In the genomic region with DNA sequence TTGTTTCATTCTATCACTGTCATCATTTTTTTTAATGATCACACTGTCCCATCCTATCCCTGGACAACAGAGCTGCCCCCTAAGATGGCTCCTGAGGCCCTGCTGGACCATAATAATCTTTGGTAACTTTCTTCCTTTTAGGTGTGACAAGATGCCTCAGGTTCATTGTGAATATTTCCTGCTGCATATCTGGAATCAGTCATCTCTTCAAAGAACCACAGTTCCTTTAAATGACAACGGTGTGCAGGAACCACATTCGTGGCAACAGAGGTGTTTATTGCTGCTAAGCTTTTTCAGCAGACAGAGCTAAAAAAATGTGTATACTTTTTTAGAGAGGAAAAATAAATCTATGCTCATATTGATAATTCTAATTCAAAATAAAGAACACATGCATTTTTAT, we compare ENCODE assay signal across 12 cellular contexts.
"Had no signal": no experiment of that assay in that cellular context is flagged by ENCODE, and none has a peak within 500 bp of the region (broad histone marks: within the 10 kb centered on the region; RNA-seq: fewer than 3 reads in every experiment).

No MANE protein-coding gene starts in this region.

- DNase-seq: activated CD4-positive, alpha-beta T cell treated with anti-CD3 and anti-CD28 coated beads, Interleukin-2, amount 50 U/mL, for 48 hours; activated gamma-delta T cell treated with Interleukin-2 at 50 U/mL for 16 hours; amygdala; brain microvascular endothelial cell; erythroblast; kidney glomerular epithelial cell; small intestine; tibial artery; uterus; WERI-Rb-1 had no signal

- H3K9me3 Mint-ChIP-seq: dendritic cell treated with granulocyte-macrophage colony-stimulating factor and Interleukin-4, amounts not matched to agents 40 ng/mL and 50 ng/mL, for 4 days had no signal

- H3K9me3 ChIP-seq: right atrium auricular region, tibial artery, uterus had no signal

- H3K27ac Mint-ChIP-seq: dendritic cell treated with granulocyte-macrophage colony-stimulating factor and Interleukin-4, amounts not matched to agents 40 ng/mL and 50 ng/mL, for 4 days had no signal

- H3K27me3 Mint-ChIP-seq: dendritic cell treated with granulocyte-macrophage colony-stimulating factor and Interleukin-4, amounts not matched to agents 40 ng/mL and 50 ng/mL, for 4 days had no signal

- H3K4me3 Mint-ChIP-seq: dendritic cell treated with granulocyte-macrophage colony-stimulating factor and Interleukin-4, amounts not matched to agents 40 ng/mL and 50 ng/mL, for 4 days had no signal
